Comparison of ENCODE assay signal across 8 cellular contexts in the genomic region with DNA sequence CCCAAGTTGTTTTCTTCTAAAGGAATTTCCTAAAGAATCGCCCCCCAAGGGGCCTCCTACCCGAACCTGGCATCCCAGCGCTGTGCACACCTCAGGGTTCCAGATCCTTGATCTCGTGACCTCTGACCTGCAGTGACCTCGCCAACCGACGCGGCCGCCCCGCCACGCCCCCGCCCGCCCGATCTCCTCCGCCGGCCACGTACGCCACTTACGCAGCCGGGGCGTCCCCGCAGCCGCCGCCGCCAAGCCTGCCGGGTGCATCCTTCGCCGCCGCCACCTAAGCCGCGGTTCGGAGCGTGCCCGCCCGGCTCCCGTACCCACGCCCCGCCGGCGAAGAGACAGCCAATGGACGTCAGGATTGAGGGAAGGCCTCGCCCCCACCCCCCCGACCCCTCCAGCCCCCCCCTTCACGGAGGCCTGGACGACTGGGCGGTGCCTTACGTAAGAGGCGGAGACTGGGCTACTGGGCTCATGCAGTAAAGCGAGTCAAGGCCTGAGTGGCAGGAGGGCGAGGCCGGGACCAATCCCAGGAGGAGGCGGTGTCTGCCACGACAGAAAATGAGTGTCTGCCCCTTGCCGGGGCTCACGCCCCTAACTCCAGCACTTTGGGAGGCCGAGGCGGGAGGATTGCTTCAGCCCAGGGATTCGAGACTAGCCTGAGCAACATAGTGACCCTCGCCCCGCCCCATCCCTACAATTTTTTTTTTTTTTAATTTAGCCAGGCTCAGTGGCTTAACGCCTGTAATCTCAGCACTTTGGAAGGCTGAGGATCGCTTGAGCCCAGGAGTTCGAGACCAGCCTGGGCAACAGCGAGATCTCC. TPM values are rescaled to one million over a fixed set of nuclear protein-coding genes. Genes with fewer than 3 reads are reported as not detected.
DNase-seq lines count a peak whose midpoint lies in the region; FAIRE-seq and TF ChIP-seq lines count a peak whose summit lies in the region.

A gene with protein sequence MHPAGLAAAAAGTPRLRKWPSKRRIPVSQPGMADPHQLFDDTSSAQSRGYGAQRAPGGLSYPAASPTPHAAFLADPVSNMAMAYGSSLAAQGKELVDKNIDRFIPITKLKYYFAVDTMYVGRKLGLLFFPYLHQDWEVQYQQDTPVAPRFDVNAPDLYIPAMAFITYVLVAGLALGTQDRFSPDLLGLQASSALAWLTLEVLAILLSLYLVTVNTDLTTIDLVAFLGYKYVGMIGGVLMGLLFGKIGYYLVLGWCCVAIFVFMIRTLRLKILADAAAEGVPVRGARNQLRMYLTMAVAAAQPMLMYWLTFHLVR (minus strand): TSS at position 291 of the 820 bp plus-strand sequence. CDS start 30 bp downstream, at position 261.

- H3K9me2 ChIP-seq in MM.1S (replicated peaks; ENCODE audit: insufficient read depth, low read length): no peaks in the 10 kb centered on the region

- H3K9ac ChIP-seq in MM.1S (ENCODE audit: low read length): peak within 1 kb of the TSS; percentile 75

- H3K27me3 ChIP-seq in MM.1S (replicated peaks; ENCODE audit: insufficient read depth, low read length): peaks cover 23% of the 10 kb centered on the region

- peak within 1 kb of the TSS; percentile 90 for H3K4me3 Mint-ChIP-seq in nephron progenitor cell
- H3K4me3 Mint-ChIP-seq in stimulated activated naive CD8-positive, alpha-beta T cell treated with anti-CD3 and anti-CD28 coated beads, Interleukin-15, Interleukin-2, amounts not matched to agents 100 ng/mL and 50 ng/mL, for 24 hours: peak within 1 kb of the TSS; percentile 96

- peaks cover 53% of the 10 kb centered on the region for H3K27me3 Mint-ChIP-seq in nephron progenitor cell (ENCODE audit: low read depth, poor library complexity)
- H3K27me3 Mint-ChIP-seq in stimulated activated naive CD8-positive, alpha-beta T cell treated with anti-CD3 and anti-CD28 coated beads, Interleukin-15, Interleukin-2, amounts not matched to agents 100 ng/mL and 50 ng/mL, for 24 hours: no peaks in the 10 kb centered on the region

- no peak for TF ChIP-seq CTCF in MM.1S (IDR thresholded peaks at IDR 0.05; ENCODE audit: low read length)
- TF ChIP-seq CTCF in fibroblast of the aortic adventitia (IDR thresholded peaks at IDR 0.05; ENCODE audit: insufficient read depth, low read length): no peak
- no peak for TF ChIP-seq CTCF in nephron progenitor cell (IDR thresholded peaks at IDR 0.05)

- H4K20me1 ChIP-seq in MM.1S (ENCODE audit: insufficient read depth, low read length): no peaks in the 10 kb centered on the region

- H3K27ac ChIP-seq in MM.1S (ENCODE audit: low read length): peak within 1 kb of the TSS; percentile 63; the same call in 1 of the 2 replicates

- DNase-seq in HCEC 1CT: peak; percentile 98
- peak; percentile 97 for DNase-seq in MM.1S
- peak; percentile 99 for DNase-seq in SHP77 treated with DMSO at 0.1 percent for 48 hours (lab: John Stamatoyannopoulos, UW)
- peak; percentile 98 for DNase-seq in activated effector memory CD4-positive, alpha-beta T cell treated with anti-CD3 and anti-CD28 coated beads, Interleukin-2, amount 50 U/mL, for 16 hours
- peak; percentile 97 for DNase-seq in fibroblast of the aortic adventitia (ENCODE audit: low read depth)
- peak; percentile 95 for DNase-seq in nephron progenitor cell

- H3K36me3 Mint-ChIP-seq in nephron progenitor cell (ENCODE audit: low read depth): no peaks in the 10 kb centered on the region
- no peaks in the 10 kb centered on the region for H3K36me3 Mint-ChIP-seq in stimulated activated naive CD8-positive, alpha-beta T cell treated with anti-CD3 and anti-CD28 coated beads, Interleukin-15, Interleukin-2, amounts not matched to agents 100 ng/mL and 50 ng/mL, for 24 hours (ENCODE audit: low read depth)

- peak within 1 kb of the TSS; percentile 100 for H2AFZ ChIP-seq in MM.1S (ENCODE audit: low read length)

- no peaks in the 10 kb centered on the region for H3K4me1 ChIP-seq in MM.1S (ENCODE audit: low read length)

- H3K9me3 ChIP-seq in MM.1S (replicated peaks; ENCODE audit: insufficient read depth, low read length): no peaks in the 10 kb centered on the region

- H3K4me2 ChIP-seq in MM.1S (ENCODE audit: low read depth, low read length): peak within 1 kb of the TSS; percentile 99

- H3K4me3 ChIP-seq in MM.1S (ENCODE audit: low read length) (peak within 1 kb of the TSS; percentile 94), fibroblast of the aortic adventitia (ENCODE audit: low read depth, low read length) (peak within 1 kb of the TSS; percentile 80)

- no peaks in the 10 kb centered on the region for H3K9me3 Mint-ChIP-seq in nephron progenitor cell
- H3K9me3 Mint-ChIP-seq in stimulated activated naive CD8-positive, alpha-beta T cell treated with anti-CD3 and anti-CD28 coated beads, Interleukin-15, Interleukin-2, amounts not matched to agents 100 ng/mL and 50 ng/mL, for 24 hours: no peaks in the 10 kb centered on the region

- H3K36me3 ChIP-seq in MM.1S (replicated peaks; ENCODE audit: insufficient read depth, low read length): no peaks in the 10 kb centered on the region

- peak within 1 kb of the TSS; percentile 91 for H3K27ac Mint-ChIP-seq in nephron progenitor cell
- peak within 1 kb of the TSS; percentile 96 for H3K27ac Mint-ChIP-seq in stimulated activated naive CD8-positive, alpha-beta T cell treated with anti-CD3 and anti-CD28 coated beads, Interleukin-15, Interleukin-2, amounts not matched to agents 100 ng/mL and 50 ng/mL, for 24 hours

- peaks cover 23% of the 10 kb centered on the region for H3K4me1 Mint-ChIP-seq in nephron progenitor cell
- peaks cover 52% of the 10 kb centered on the region for H3K4me1 Mint-ChIP-seq in stimulated activated naive CD8-positive, alpha-beta T cell treated with anti-CD3 and anti-CD28 coated beads, Interleukin-15, Interleukin-2, amounts not matched to agents 100 ng/mL and 50 ng/mL, for 24 hours (ENCODE audit: low read depth)

- peaks cover 12% of the 10 kb centered on the region for H3K79me2 ChIP-seq in MM.1S (ENCODE audit: low read length)

- no peaks in the 10 kb centered on the region for H3F3A ChIP-seq in MM.1S (ENCODE audit: insufficient read depth, low read length)

- FAIRE-seq in G401.6 (lab: Jason Lieb, UNC): peak; percentile 91

RNA-seq across cellular contexts. Expression of the gene that starts here (rescaled TPM):
- total RNA-seq in fibroblast of the aortic adventitia (ENCODE audit: low replicate concordance): 13.1 and 59.8 TPM in 2 replicates

Comparison
In these comparisons a context has a peak if more than half of its experiments do, and no peak if none do; other contexts are left out.
1. Peak in every context shown above with its lines: DNase-seq, H3K4me3 ChIP-seq and H3K27ac ChIP-seq.